ENCODE assay signal across 8 cellular contexts in the genomic region with DNA sequence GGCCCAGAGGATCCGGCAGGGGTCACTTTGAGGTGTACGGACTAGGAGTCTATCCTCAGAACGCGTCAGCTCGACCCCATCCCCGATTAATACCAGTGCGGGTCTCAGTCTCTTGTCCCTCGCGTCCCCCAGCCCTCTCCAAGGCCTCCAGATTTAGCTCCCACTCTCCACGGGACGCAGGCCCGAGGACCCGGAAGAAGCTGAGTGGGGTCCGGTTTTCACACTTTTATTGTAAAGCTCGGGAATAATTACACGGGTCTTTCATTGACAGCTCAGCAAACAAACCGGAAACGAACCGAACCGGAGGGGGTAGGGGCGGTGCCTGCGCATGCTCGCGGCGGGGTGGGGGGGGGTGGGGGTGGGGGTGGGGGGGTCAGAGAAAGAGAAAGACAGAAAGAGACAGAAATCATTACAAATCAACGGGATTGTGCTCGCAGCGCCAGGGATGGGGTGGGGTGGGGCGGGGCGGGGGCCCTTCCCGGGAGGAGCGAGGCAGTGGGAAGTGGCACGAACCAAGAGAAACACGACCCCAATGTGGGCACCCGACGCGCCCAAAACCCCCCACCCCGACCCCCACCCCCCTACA. TPM values are rescaled to one million over a fixed set of nuclear protein-coding genes. Genes with fewer than 3 reads are reported as not detected.
DNase-seq lines count a peak whose midpoint lies in the region; ATAC-seq and TF ChIP-seq lines count a peak whose summit lies in the region.

No MANE protein-coding gene starts in this region.

- peak overlapping the region; percentile 98 for H3K27ac Mint-ChIP-seq in WTC11

- H3K4me3 ChIP-seq in AG04449 (ENCODE audit: low read depth, low read length) (peak overlapping the region; percentile 74), mesenchymal stem cell (ENCODE audit: insufficient read depth in 1 of 2, low read depth in 1 of 2, low read length in 2 of 2) (peak overlapping the region; percentile 75 to 95), stomach (peak overlapping the region; percentile 56 to 66 (median 64))

- no peaks in the 10 kb centered on the region for H3K27me3 Mint-ChIP-seq in WTC11 (ENCODE audit: low read depth)

- peak overlapping the region; percentile 94 for H2AFZ ChIP-seq in mesenchymal stem cell (ENCODE audit: low read depth, low read length)

- peaks cover 9% of the 10 kb centered on the region for H3K36me3 Mint-ChIP-seq in WTC11

- H3K4me1 Mint-ChIP-seq in WTC11 = peaks cover 65% of the 10 kb centered on the region

- peak overlapping the region in 1 of 2 experiments; percentile 94 for H3K14ac ChIP-seq in mesenchymal stem cell (ENCODE audit: low read length in 2 of 2)

- H3K23ac ChIP-seq in mesenchymal stem cell (ENCODE audit: low read length in 2 of 2) = peak overlapping the region in 1 of 2 experiments; percentile 97

- peak overlapping the region; percentile 51 for H3K27ac ChIP-seq in mesenchymal stem cell (ENCODE audit: low read length, poor library complexity, severe bottlenecking)
- peak overlapping the region; percentile 94 to 99 (median 96) for H3K27ac ChIP-seq in stomach

- intact Hi-C loops in stomach (cut with DNase I; ENCODE audit: low total_unique reads) = no loop called here

- no peak for TF ChIP-seq CTCF in AG04449 (IDR thresholded peaks at IDR 0.05; ENCODE audit: insufficient read depth, low read length, missing control alignments)
- no peak for TF ChIP-seq CTCF in WTC11 (IDR thresholded peaks at IDR 0.05)
- no peak for TF ChIP-seq CTCF in stomach (IDR thresholded peaks at IDR 0.05)

- no peak for TF ChIP-seq EP300 in stomach (IDR thresholded peaks at IDR 0.05)

- POLR2A ChIA-PET in AG04449 (lab: Yijun Ruan, JAX) (interaction anchor here (0.7 kb wide), 1 partner anchor 14 kb away, joined by 4 read pairs; no protein-coding TSS in a partner anchor), WTC11 (lab: Charles Lee) (interaction anchor here (0.5 to 3.9 kb wide), 11 partner anchors 8 to 226 kb away, joined by 4 to 54 read pairs (median 8); a partner anchor contains a TSS)

- H2BK120ac ChIP-seq in mesenchymal stem cell (ENCODE audit: low read depth, low read length) = peak overlapping the region; percentile 95

- peak overlapping the region; percentile 73 for H3K4me3 Mint-ChIP-seq in WTC11

- ATAC-seq in GM18520 (IDR thresholded peaks at IDR 0.05; ENCODE audit: unreplicated experiment) = peak; percentile 21
- peak; percentile 0; the same call in 1 of the 2 replicates for ATAC-seq in WTC11
- no peak for ATAC-seq in GM18517 (IDR thresholded peaks at IDR 0.05; ENCODE audit: unreplicated experiment)

- H2BK15ac ChIP-seq in mesenchymal stem cell (ENCODE audit: low read depth, poor library complexity, severe bottlenecking) = peak overlapping the region; percentile 96

- H3K79me1 ChIP-seq in mesenchymal stem cell (replicated peaks; ENCODE audit: low read length, poor library complexity, severe bottlenecking) = no peaks in the 10 kb centered on the region

- H3K4me1 ChIP-seq in mesenchymal stem cell (ENCODE audit: control insufficient read depth, insufficient read depth, low read depth, low read length) (peaks cover 14% of the 10 kb centered on the region), stomach (peaks cover 34 to 54% (median 40%) of the 10 kb centered on the region in 4 donors)

- TF ChIP-seq POLR2A in stomach (IDR thresholded peaks at IDR 0.05) = no peak

- H2BK5ac ChIP-seq in mesenchymal stem cell (ENCODE audit: low read depth, low read length, poor library complexity, severe bottlenecking) = peak overlapping the region; percentile 10

- CTCF ChIA-PET in AG04449 (lab: Yijun Ruan, JAX) (interaction anchor here (0.9 to 2.2 kb wide), 5 partner anchors 29 to 149 kb away, joined by 3 to 13 read pairs (median 4); no protein-coding TSS in a partner anchor), WTC11 (lab: Charles Lee) (interaction anchor here (1.1 to 2.7 kb wide), 12 partner anchors 9 to 231 kb away, joined by 3 to 28 read pairs (median 4); a partner anchor contains a TSS)

- H3K36me3 ChIP-seq in mesenchymal stem cell (ENCODE audit: control insufficient read depth in 1 of 2, insufficient read depth in 2 of 2, low read depth in 1 of 2, low read length in 2 of 2) (no peaks in the 10 kb centered on the region), stomach (peaks cover 3 to 21% (median 16%) of the 10 kb centered on the region in 4 donors)

- H3K27me3 ChIP-seq in mesenchymal stem cell (ENCODE audit: control insufficient read depth in 1 of 2, insufficient read depth in 1 of 2, low read length in 2 of 2) = peaks cover 10 to 30% of the 10 kb centered on the region in 2 experiments
- H3K27me3 ChIP-seq in stomach = no peaks in the 10 kb centered on the region

- DNase-seq in AG04449 (ENCODE audit: low read depth, low spot score) = no peak
- peak; percentile 51 for DNase-seq in HuH-7 (ENCODE audit: low spot score)
- DNase-seq in WTC11 (ENCODE audit: low spot score) = no peak
- DNase-seq in effector CD4-positive, alpha-beta T cell = peak; percentile 22
- DNase-seq in mesenchymal stem cell = no peak
- DNase-seq in stomach = no peak

- H2BK12ac ChIP-seq in mesenchymal stem cell (ENCODE audit: low read length in 2 of 2) = peak overlapping the region in 1 of 2 experiments; percentile 91

- peak overlapping the region; percentile 99 for H3K4me2 ChIP-seq in mesenchymal stem cell (ENCODE audit: low read length, poor library complexity, severe bottlenecking)

- H3K9me3 ChIP-seq in mesenchymal stem cell (ENCODE audit: control insufficient read depth, low read length) (no peaks in the 10 kb centered on the region), stomach (no peaks in the 10 kb centered on the region)

- under 1% methylated on average over 13 of the region's 38 CpGs for WGBS in mesenchymal stem cell
- 0 to 1% (median 1%) methylated on average over 31 to 38 of the region's 38 CpGs for WGBS in stomach, 5 donors

- H3K4ac ChIP-seq in mesenchymal stem cell (ENCODE audit: low read depth in 1 of 2, low read length in 2 of 2) = peak overlapping the region; percentile 88 to 98

- peak overlapping the region; percentile 35 for H2AK5ac ChIP-seq in mesenchymal stem cell (ENCODE audit: low read length, severe bottlenecking)

- peak overlapping the region; percentile 85 for H4K8ac ChIP-seq in mesenchymal stem cell (ENCODE audit: low read length)

- peak overlapping the region; percentile 96 for H3K9ac ChIP-seq in mesenchymal stem cell (ENCODE audit: low read length)

- H3K9me3 Mint-ChIP-seq in WTC11 = no peaks in the 10 kb centered on the region

- peak overlapping the region; percentile 81 to 97 for H3K18ac ChIP-seq in mesenchymal stem cell (ENCODE audit: low read depth in 1 of 2, low read length in 2 of 2)

- peak overlapping the region; percentile 77 for H4K91ac ChIP-seq in mesenchymal stem cell (ENCODE audit: low read length)

TF ChIP-seq in WTC11, 78 proteins besides CTCF, POLR2A, EP300 and RAD21 (continues in another document):
- no peak for TF ChIP-seq TEAD4 (CRISPR knock-in tag; IDR thresholded peaks at IDR 0.05)
- TF ChIP-seq ZNF219 (CRISPR knock-in tag; IDR thresholded peaks at IDR 0.05; ENCODE audit: borderline replicate concordance) = no peak
- TF ChIP-seq SP1 (CRISPR knock-in tag; conservative IDR thresholded peaks at IDR 0.05) = no peak
- TF ChIP-seq, protein P1, sequence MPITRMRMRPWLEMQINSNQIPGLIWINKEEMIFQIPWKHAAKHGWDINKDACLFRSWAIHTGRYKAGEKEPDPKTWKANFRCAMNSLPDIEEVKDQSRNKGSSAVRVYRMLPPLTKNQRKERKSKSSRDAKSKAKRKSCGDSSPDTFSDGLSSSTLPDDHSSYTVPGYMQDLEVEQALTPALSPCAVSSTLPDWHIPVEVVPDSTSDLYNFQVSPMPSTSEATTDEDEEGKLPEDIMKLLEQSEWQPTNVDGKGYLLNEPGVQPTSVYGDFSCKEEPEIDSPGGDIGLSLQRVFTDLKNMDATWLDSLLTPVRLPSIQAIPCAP (CRISPR knock-in tag; IDR thresholded peaks at IDR 0.05) = no peak
- TF ChIP-seq NR2C2 (CRISPR knock-in tag; IDR thresholded peaks at IDR 0.05) = no peak
- TF ChIP-seq, protein P2, sequence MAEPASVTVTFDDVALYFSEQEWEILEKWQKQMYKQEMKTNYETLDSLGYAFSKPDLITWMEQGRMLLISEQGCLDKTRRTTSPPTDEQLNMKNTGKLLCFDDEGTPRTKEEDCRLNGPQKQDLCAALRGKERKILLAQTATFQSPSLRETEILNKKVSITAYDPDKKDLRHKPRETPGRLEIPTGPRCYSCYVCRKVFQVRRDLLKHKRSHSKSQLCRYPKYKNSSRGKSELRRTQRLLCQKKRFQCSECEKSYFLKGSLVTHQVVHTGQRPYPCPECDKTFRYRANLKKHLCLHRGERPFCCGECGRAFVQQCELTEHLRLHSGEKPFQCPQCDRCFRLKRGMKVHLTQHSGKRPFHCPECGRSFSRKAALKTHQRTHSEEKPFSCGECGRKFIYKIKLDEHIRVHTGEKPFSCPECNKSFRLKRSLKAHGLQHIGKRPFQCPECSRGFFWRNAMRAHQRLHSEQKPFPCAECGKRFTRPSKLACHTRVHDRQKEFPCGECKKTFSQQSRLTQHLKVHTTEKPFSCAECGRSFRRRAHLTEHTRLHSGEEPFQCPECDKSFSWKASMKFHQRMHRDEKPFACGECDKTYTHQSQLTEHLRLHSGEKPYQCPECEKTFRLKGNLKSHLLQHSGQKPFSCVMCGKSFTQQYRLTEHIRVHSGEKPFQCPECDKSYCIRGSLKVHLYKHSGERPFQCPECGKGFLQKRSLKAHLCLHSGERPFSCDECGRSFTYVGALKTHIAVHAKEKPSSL (CRISPR knock-in tag; conservative IDR thresholded peaks at IDR 0.05) = no peak
- TF ChIP-seq RELA (CRISPR knock-in tag; IDR thresholded peaks at IDR 0.05; ENCODE audit: borderline replicate concordance) = no peak
- no peak for TF ChIP-seq SOX15 (CRISPR knock-in tag; IDR thresholded peaks at IDR 0.05)
- no peak for TF ChIP-seq CBFB (CRISPR knock-in tag; IDR thresholded peaks at IDR 0.05; ENCODE audit: low read depth)

RNA-seq across cellular contexts. Expression of a gene that starts 27.9 kb away (rescaled TPM):
- 105 to 108 TPM (median 108 TPM) in 3 replicates for total RNA-seq in WTC11 (2021)
- 2.1 TPM for polyA plus RNA-seq in mesenchymal stem cell (2013, experiment 1 of 2)
- polyA plus RNA-seq in mesenchymal stem cell (2013, experiment 2 of 2) = 2.0 TPM
- total RNA-seq in stomach = 10 to 100 TPM; 35.3 to 96.9 (median 79.1) TPM
- 10 to 100 TPM in 2 of 3 donors, 1 to 10 TPM in 1; 8.7 to 20.9 (median 10.6) TPM for polyA plus RNA-seq in stomach

Comparison
In these comparisons a context has a peak if more than half of its experiments do, and no peak if none do; other contexts are left out.
1. DNase-seq: peak in HuH-7 (single experiment) and effector CD4-positive, alpha-beta T cell (single experiment); none in AG04449 (single experiment), WTC11 (single experiment), mesenchymal stem cell (single experiment) and stomach (single experiment).
2. Peak in every context shown above with its lines, with median percentiles within 50 percentile points of each other: H3K4me3 ChIP-seq.